In genomic region chr22:23226497-23226850, GRCh38 we compare ENCODE assay signal across 10 cellular contexts. TPM values are rescaled to one million over a fixed set of nuclear protein-coding genes. Genes with fewer than 3 reads are reported as not detected.
A peak's percentile ranks its signal among the peaks of the same experiment; 100 is the strongest.
DNase-seq lines count a peak whose midpoint lies in the region; ATAC-seq and TF ChIP-seq lines count a peak whose summit lies in the region.
"Had no signal": no experiment of that assay in that cellular context is flagged by ENCODE, and none has a peak within 500 bp of the region (broad histone marks: within the 10 kb centered on the region; RNA-seq: fewer than 3 reads in every experiment).

No MANE protein-coding gene starts in this region.

- H3K27ac ChIP-seq in AG04450 (ENCODE audit: low read depth, low read length) (peak overlapping the region; percentile 39), coronary artery (peak overlapping the region; percentile 56 to 74), muscle layer of duodenum (ENCODE audit: low read length) (peak overlapping the region; percentile 52)

- no peak for DNase-seq in AG04450 (ENCODE audit: low read depth, low spot score)
- peak; percentile 65 for DNase-seq in NCI-H1694 treated with DMSO at 0.1 percent for 48 hours (lab: John Stamatoyannopoulos, UW)
- no peak for DNase-seq in coronary artery (ENCODE audit: low spot score)
- DNase-seq in DMS 273 treated with DMSO at 0.1 percent for 48 hours (lab: John Stamatoyannopoulos, UW): no peak
- DNase-seq in OCI-M1 (lab: John Stamatoyannopoulos, UW): no peak
- DNase-seq: KG1 had no signal

- POLR2A ChIA-PET in AG04450 (lab: Yijun Ruan, JAX): no interaction called here

- no peaks in the 10 kb centered on the region for H3K27me3 ChIP-seq in AG04450 (ENCODE audit: control insufficient read depth, insufficient read depth, low read length)
- no peaks in the 10 kb centered on the region for H3K27me3 ChIP-seq in muscle layer of duodenum (ENCODE audit: low read depth, low read length)
- H3K27me3 ChIP-seq: Peyer's patch had no signal

- no peaks in the 10 kb centered on the region; the same call in 1 of the 2 replicates for H3K9me3 ChIP-seq in AG04450 (ENCODE audit: control insufficient read depth, insufficient read depth, low read length)
- peaks cover 3 to 4% of the 10 kb centered on the region in 2 donors for H3K9me3 ChIP-seq in muscle layer of duodenum (ENCODE audit: control insufficient read depth in 1 of 2, low read length in 2 of 2)

- no peaks in the 10 kb centered on the region for H3K36me3 ChIP-seq in muscle layer of duodenum (ENCODE audit: control insufficient read depth in 1 of 2, insufficient read depth in 2 of 2, low read length in 2 of 2)
- H3K36me3 ChIP-seq: Peyer's patch had no signal

- H3K4me3 ChIP-seq in AG04450 (ENCODE audit: low read depth, low read length): no peak overlapping the region
- H3K4me3 ChIP-seq in coronary artery: peak overlapping the region; percentile 39
- H3K4me3 ChIP-seq in muscle layer of duodenum (ENCODE audit: low read depth in 1 of 2, low read length in 2 of 2): no peak overlapping the region
- H3K4me3 ChIP-seq: Peyer's patch had no signal

- ATAC-seq in HG02840 (IDR thresholded peaks at IDR 0.05; ENCODE audit: low FRiP score, unreplicated experiment) (no peak), HG03460 (IDR thresholded peaks at IDR 0.05; ENCODE audit: unreplicated experiment) (no peak)

- CTCF ChIA-PET in AG04450 (lab: Charles Lee): interaction anchor here (0.8 to 1.7 kb wide), 4 partner anchors 12 to 55 kb away, joined by 3 to 8 read pairs (median 4); no protein-coding TSS in a partner anchor

- H3K4me1 ChIP-seq in muscle layer of duodenum (ENCODE audit: control insufficient read depth in 1 of 2, insufficient read depth in 2 of 2, low read length in 2 of 2): peaks cover 18 to 26% of the 10 kb centered on the region in 2 donors

- TF ChIP-seq CTCF in AG04450 (IDR thresholded peaks at IDR 0.05; ENCODE audit: low read depth, low read length): no peak
- no peak for TF ChIP-seq CTCF in coronary artery (IDR thresholded peaks at IDR 0.05)

RNA-seq across cellular contexts. Expression of gene BCR, which starts 46.2 kb away (rescaled TPM):
- polyA plus RNA-seq in AG04450 (2011; rRNA removed): 21.4 and 30.8 TPM in 2 replicates
- 65.2 and 111 TPM in 2 replicates for polyA minus RNA-seq in AG04450 (2011; rRNA and poly(A)+ RNA removed)
